ENCODE assay signal across 2 cellular contexts in genomic region chr12:44428825-44429224, GRCh38.
A peak's percentile ranks its signal among the peaks of the same experiment; 100 is the strongest.
TF ChIP-seq lines count a peak whose summit lies in the region.

No MANE protein-coding gene starts in this region.

TF ChIP-seq in GM23338, 12 proteins besides CTCF, POLR2A, EP300 and RAD21:
- TF ChIP-seq POLR2AphosphoS5 (IDR thresholded peaks at IDR 0.05; ENCODE audit: low read depth) (no peak), ZNF462 (CRISPR knock-in tag; IDR thresholded peaks at IDR 0.05) (peak; percentile 89), ZNF114 (CRISPR knock-in tag; IDR thresholded peaks at IDR 0.05) (peak; percentile 88; the same call in 1 of the 2 replicates), ETS1 (IDR thresholded peaks at IDR 0.05) (no peak), NANOG (IDR thresholded peaks at IDR 0.05; ENCODE audit: borderline replicate concordance) (0 out of 2 replicates have a peak, but pooled peaks have one; percentile 27), ZNF331 (CRISPR knock-in tag; IDR thresholded peaks at IDR 0.05; ENCODE audit: low read depth) (no peak), REST (IDR thresholded peaks at IDR 0.05; ENCODE audit: unreplicated experiment) (no peak), EZH2 (IDR thresholded peaks at IDR 0.05; ENCODE audit: low read depth, unreplicated experiment) (no peak), EZH2phosphoT487 (IDR thresholded peaks at IDR 0.05; ENCODE audit: unreplicated experiment) (no peak)

TF ChIP-seq in GM12878, 131 proteins besides CTCF, POLR2A, EP300 and RAD21:
- TF ChIP-seq PAX5 (IDR thresholded peaks at IDR 0.05; ENCODE audit: borderline replicate concordance, low read depth, low read length) (no peak), NFYA (IDR thresholded peaks at IDR 0.05; ENCODE audit: borderline replicate concordance, low read depth, low read length) (no peak), CREM (IDR thresholded peaks at IDR 0.05; ENCODE audit: low read depth) (no peak), JUNB (IDR thresholded peaks at IDR 0.05) (0 out of 2 replicates have a peak, but pooled peaks have one; percentile 6), NR2F1 (conservative IDR thresholded peaks at IDR 0.05) (no peak), ZBED1 (IDR thresholded peaks at IDR 0.05; ENCODE audit: borderline replicate concordance) (no peak), SKIL (IDR thresholded peaks at IDR 0.05; ENCODE audit: low read depth, poor library complexity, severe bottlenecking) (no peak), E4F1 (IDR thresholded peaks at IDR 0.05; ENCODE audit: borderline replicate concordance, partially characterized antibody) (no peak)
TF ChIP-seq in GM12878: peak in this region for 1.
